4 cellular contexts compared by ENCODE assay signal in the genomic region with DNA sequence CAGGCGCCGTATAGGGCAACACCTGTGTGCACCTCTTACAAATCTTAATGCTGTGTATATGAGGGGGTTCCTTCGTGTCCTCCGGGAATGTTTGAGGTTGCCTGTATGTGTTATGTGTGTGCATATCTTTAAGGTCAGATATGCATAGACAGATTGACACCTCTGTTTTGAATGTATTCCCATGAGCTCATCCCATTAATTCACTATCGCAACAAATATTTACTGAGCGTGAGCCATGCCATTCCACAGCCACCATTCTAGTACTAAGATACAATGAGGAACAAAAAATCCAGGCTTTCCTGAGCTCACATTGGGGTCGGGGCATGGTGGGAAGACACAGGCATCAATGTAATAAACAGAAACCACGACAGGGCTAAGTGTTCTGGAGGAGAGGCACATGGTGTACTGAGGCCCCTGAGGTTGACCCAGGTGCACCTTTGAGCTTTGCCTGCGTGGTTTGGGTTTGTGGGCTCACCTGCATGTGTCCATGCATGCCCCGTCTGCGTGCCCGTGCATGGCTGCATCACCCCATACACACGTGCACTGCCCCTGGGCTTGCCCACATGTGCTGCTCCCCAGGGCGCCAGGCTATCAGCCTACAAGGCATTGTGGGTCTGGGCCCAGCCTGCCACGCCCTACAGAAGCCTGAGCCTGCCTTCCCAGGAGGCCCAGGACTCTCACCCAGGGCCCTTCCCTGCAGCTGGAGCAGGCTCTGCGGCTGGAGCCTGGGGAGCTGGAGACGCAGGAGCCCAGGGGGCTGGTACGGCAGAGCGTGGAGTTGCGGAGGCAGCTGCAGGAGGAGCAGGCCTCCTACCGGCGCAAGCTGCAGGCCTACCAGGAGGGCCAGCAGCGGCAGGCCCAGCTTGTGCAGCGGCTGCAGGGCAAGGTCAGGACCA. TPM values are rescaled to one million over a fixed set of nuclear protein-coding genes. Genes with fewer than 3 reads are reported as not detected.
"Had no signal": no experiment of that assay in that cellular context is flagged by ENCODE, and none has a peak within 500 bp of the region (broad histone marks: within the 10 kb centered on the region; RNA-seq: fewer than 3 reads in every experiment).

No MANE protein-coding gene starts in this region.

RNA-seq across cellular contexts. Expression of gene MFAP2, which starts 51.0 kb away (rescaled TPM):
- total RNA-seq: activated CD8-positive, alpha-beta memory T cell treated with anti-CD3 and anti-CD28 coated beads for 36 hours; activated naive CD8-positive, alpha-beta T cell treated with anti-CD3 and anti-CD28 coated beads, Interleukin-2, amount 10 ng/mL, durations not matched to agents 7 days and 5 days; activated T-helper 1 cell treated with anti-CD3 and anti-CD28 coated beads, Interleukin-12 subunit alpha, Interleukin-12 subunit beta, Interleukin-2, Interleukin-4 antibody, amounts not matched to agents 30 ng/mL and 10 ng/mL and 1 ng/mL, durations not matched to agents 14 hours and 24 hours and 36 hours; T-cell had no signal
